Comparison of ENCODE assay signal across 8 cellular contexts in the genomic region with DNA sequence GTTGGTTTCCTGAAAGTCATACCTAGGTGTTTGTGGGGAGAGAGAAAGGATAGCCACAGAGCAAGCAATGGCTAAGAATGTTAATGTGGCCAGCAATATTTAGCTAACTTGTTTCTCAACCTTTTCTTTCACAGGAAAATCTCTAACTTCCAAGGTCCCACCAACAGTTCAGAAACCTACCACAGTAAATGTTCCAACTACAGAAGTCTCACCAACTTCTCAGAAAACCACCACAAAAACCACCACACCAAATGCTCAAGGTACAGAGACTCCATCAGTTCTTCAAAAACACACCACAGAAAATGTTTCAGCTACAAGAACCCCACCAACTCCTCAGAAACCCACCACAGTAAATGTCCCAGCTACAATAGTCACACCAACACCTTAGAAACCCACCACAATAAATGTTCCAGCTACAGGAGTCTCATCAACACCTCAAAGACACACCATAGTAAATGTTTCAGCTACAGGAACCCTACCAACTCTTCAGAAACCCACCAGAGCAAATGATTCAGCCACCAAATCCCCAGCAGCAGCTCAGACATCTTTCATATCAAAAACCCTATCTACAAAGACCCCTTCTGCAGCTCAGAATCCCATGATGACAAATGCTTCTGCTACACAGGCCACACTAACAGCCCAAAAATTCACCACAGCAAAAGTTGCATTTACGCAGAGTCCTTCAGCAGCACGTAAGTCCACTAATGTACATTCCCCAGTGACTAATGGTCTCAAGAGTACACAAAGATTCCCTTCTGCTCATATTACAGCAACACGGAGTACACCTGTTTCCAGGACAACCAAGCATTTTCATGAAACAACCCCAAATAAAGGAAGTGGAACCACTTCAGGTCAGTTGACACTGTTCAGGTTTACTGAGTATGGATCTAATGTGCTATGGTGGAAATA. TPM values are rescaled to one million over a fixed set of nuclear protein-coding genes. Genes with fewer than 3 reads are reported as not detected.
A peak's percentile ranks its signal among the peaks of the same experiment; 100 is the strongest.
DNase-seq lines count a peak whose midpoint lies in the region; ATAC-seq and TF ChIP-seq lines count a peak whose summit lies in the region.

No MANE protein-coding gene starts in this region.

- ATAC-seq in GM19351 (IDR thresholded peaks at IDR 0.05; ENCODE audit: unreplicated experiment) (peak; percentile 64), HG03354 (IDR thresholded peaks at IDR 0.05; ENCODE audit: poor library complexity, severe bottlenecking, unreplicated experiment) (peak; percentile 72), left lung (peak; percentile 81)

- H3K36me3 ChIP-seq in left lung: peaks cover 0 to 86% of the 10 kb centered on the region in 2 donors
- H3K36me3 ChIP-seq in MG63: peaks cover 95% of the 10 kb centered on the region

- CTCF ChIA-PET in activated CD4-positive, alpha-beta memory T cell treated with anti-CD3 and anti-CD28 coated beads, Interleukin-2, amount 10 ng/mL, durations not matched to agents 7 days and 5 days (lab: Charles Lee): interaction anchor here (0.9 to 3.8 kb wide), 9 partner anchors 11 to 403 kb away, joined by 3 to 40 read pairs (median 3); a partner anchor contains a TSS

- peaks cover 0 to 66% of the 10 kb centered on the region in 2 donors for H3K4me1 ChIP-seq in left lung

- no peak for TF ChIP-seq CTCF in left lung (IDR thresholded peaks at IDR 0.05)

- POLR2A ChIA-PET in activated CD4-positive, alpha-beta memory T cell treated with anti-CD3 and anti-CD28 coated beads, Interleukin-2, amount 10 ng/mL, durations not matched to agents 7 days and 5 days (lab: Charles Lee): interaction anchor here (0.7 to 5.3 kb wide), 12 partner anchors 10 to 284 kb away, joined by 3 to 182 read pairs (median 4); a partner anchor contains a TSS

- peaks cover 61% of the 10 kb centered on the region for H3K4me1 Mint-ChIP-seq in activated CD4-positive, alpha-beta memory T cell treated with anti-CD3 and anti-CD28 coated beads, Interleukin-2, amount 10 ng/mL, durations not matched to agents 7 days and 5 days

- peak; percentile 58 for DNase-seq in DMS153 (lab: John Stamatoyannopoulos, UW)
- peak; percentile 53 for DNase-seq in activated CD4-positive, alpha-beta memory T cell treated with anti-CD3 and anti-CD28 coated beads, Interleukin-2, amount 10 ng/mL, durations not matched to agents 7 days and 5 days
- no peak for DNase-seq in left lung
- no peak for DNase-seq in dedifferentiated amniotic fluid mesenchymal stem cell (ENCODE audit: extremely low spot score)
- no peak for DNase-seq in MG63
- no peak for DNase-seq in UCSD-AML1 (lab: John Stamatoyannopoulos, UW; ENCODE audit: unreplicated experiment)

- H3K27ac Mint-ChIP-seq in activated CD4-positive, alpha-beta memory T cell treated with anti-CD3 and anti-CD28 coated beads, Interleukin-2, amount 10 ng/mL, durations not matched to agents 7 days and 5 days: peak overlapping the region; percentile 92

- peaks cover 14% of the 10 kb centered on the region for H3K9me3 Mint-ChIP-seq in activated CD4-positive, alpha-beta memory T cell treated with anti-CD3 and anti-CD28 coated beads, Interleukin-2, amount 10 ng/mL, durations not matched to agents 7 days and 5 days

- H3K4me3 ChIP-seq in left lung (no peak overlapping the region), MG63 (no peak overlapping the region)

- peaks cover 85% of the 10 kb centered on the region for H3K36me3 Mint-ChIP-seq in activated CD4-positive, alpha-beta memory T cell treated with anti-CD3 and anti-CD28 coated beads, Interleukin-2, amount 10 ng/mL, durations not matched to agents 7 days and 5 days (ENCODE audit: low read depth)

- intact Hi-C loops in left lung (cut with DNase I): no loop called here

- H3K27me3 Mint-ChIP-seq in activated CD4-positive, alpha-beta memory T cell treated with anti-CD3 and anti-CD28 coated beads, Interleukin-2, amount 10 ng/mL, durations not matched to agents 7 days and 5 days: no peaks in the 10 kb centered on the region

- peak overlapping the region; percentile 63 to 86 for H3K27ac ChIP-seq in left lung

- peak overlapping the region; percentile 56 for H3K4me3 Mint-ChIP-seq in activated CD4-positive, alpha-beta memory T cell treated with anti-CD3 and anti-CD28 coated beads, Interleukin-2, amount 10 ng/mL, durations not matched to agents 7 days and 5 days

- H3K9me3 ChIP-seq in left lung (peaks cover 0 to 7% of the 10 kb centered on the region in 2 donors), MG63 (no peaks in the 10 kb centered on the region; the same call in 1 of the 2 replicates)

- H3K27me3 ChIP-seq in left lung (no peaks in the 10 kb centered on the region), MG63 (no peaks in the 10 kb centered on the region)

RNA-seq across cellular contexts. Expression of a gene that starts 15.3 kb away (rescaled TPM):
- 10 to 100 TPM; 82.1 to 86.2 TPM for total RNA-seq in activated CD4-positive, alpha-beta memory T cell treated with anti-CD3 and anti-CD28 coated beads, Interleukin-2, amount 10 ng/mL, durations not matched to agents 7 days and 5 days
- 100 to 1,000 TPM; 261 to 593 TPM for total RNA-seq in left lung
- total RNA-seq in MG63 (2014; rRNA removed; shearing (Covaris generic); ENCODE audit: low replicate concordance): 133 and 252 TPM in 2 replicates

Comparison
In these comparisons a context has a peak if more than half of its experiments do, and no peak if none do; other contexts are left out.
1. DNase-seq: peak in DMS153 (single experiment) and activated CD4-positive, alpha-beta memory T cell treated with anti-CD3 and anti-CD28 coated beads, Interleukin-2, amount 10 ng/mL, durations not matched to agents 7 days and 5 days (single experiment); none in left lung (0 of 2), dedifferentiated amniotic fluid mesenchymal stem cell (single experiment), MG63 (single experiment) and UCSD-AML1 (single experiment).
2. Peak in every context shown above with its lines, with median percentiles within 50 percentile points of each other: ATAC-seq.